Comparison of ENCODE assay signal across 14 cellular contexts in genomic region chr3:17175187-17175839, GRCh38.
DNase-seq lines count a peak whose midpoint lies in the region; ATAC-seq, FAIRE-seq and TF ChIP-seq lines count a peak whose summit lies in the region.
"Had no signal": no experiment of that assay in that cellular context is flagged by ENCODE, and none has a peak within 500 bp of the region (broad histone marks: within the 10 kb centered on the region; RNA-seq: fewer than 3 reads in every experiment).

No MANE protein-coding gene starts in this region.

- H3K9ac ChIP-seq in liver (ENCODE audit: low read depth in 1 of 2, low read length in 2 of 2): no peak overlapping the region

- DNase-seq in right lobe of liver: no peak
- DNase-seq in bronchial epithelial cell (ENCODE audit: low read depth): peak; percentile 22
- peak; percentile 87 for DNase-seq in iris pigment epithelial cell (ENCODE audit: low read depth)
- DNase-seq in germinal center (ENCODE audit: low spot score): no peak
- no peak for DNase-seq in NCI-H2029 treated with DMSO at 0.1 percent for 48 hours (lab: John Stamatoyannopoulos, UW)
- no peak for DNase-seq in islet precursor cell
- DNase-seq: activated effector memory CD4-positive, alpha-beta T cell treated with anti-CD3 and anti-CD28 coated beads, Interleukin-2, amount 50 U/mL, for 16 hours; cortex of kidney; DMS79; KBM-7; NCI-H2081 treated with DMSO at 0.1 percent for 48 hours had no signal

- H3K4me3 ChIP-seq in liver (ENCODE audit: low read depth in 1 of 3, low read length in 3 of 3): no peak overlapping the region
- no peak overlapping the region for H3K4me3 ChIP-seq in right lobe of liver
- no peak overlapping the region for H3K4me3 ChIP-seq in bronchial epithelial cell (ENCODE audit: low read depth, low read length)
- H3K4me3 ChIP-seq: A549 had no signal

- H3K9me3 ChIP-seq in liver (ENCODE audit: control insufficient read depth in 4 of 4, low read length in 3 of 4) (no peaks in the 10 kb centered on the region), right lobe of liver (no peaks in the 10 kb centered on the region)
- H3K9me3 ChIP-seq: A549 had no signal

- ATAC-seq in right lobe of liver (no peak), HG03039 (IDR thresholded peaks at IDR 0.05; ENCODE audit: unreplicated experiment) (no peak)
- ATAC-seq: A549 had no signal

- WGBS in liver: 90% methylated on average over 2 of the region's 2 CpGs
- 92% methylated on average over 2 of the region's 2 CpGs for WGBS in right lobe of liver (ENCODE audit: insufficient coverage, low coverage, low lambda C conversion rate, missing lambda C conversion rate)

- no peak for TF ChIP-seq RAD21 in liver (IDR thresholded peaks at IDR 0.05)

- TF ChIP-seq POLR2A in right lobe of liver (IDR thresholded peaks at IDR 0.05): no peak

- intact Hi-C loops in right lobe of liver (cut with DNase I): no loop called here

- H3K36me3 ChIP-seq in liver (ENCODE audit: control insufficient read depth in 4 of 4, insufficient read depth in 3 of 4, low read depth in 1 of 4, low read length in 3 of 4) (peaks cover 0 to 3% (median 0%) of the 10 kb centered on the region in 4 donors), right lobe of liver (no peaks in the 10 kb centered on the region), bronchial epithelial cell (ENCODE audit: control insufficient read depth, insufficient read depth, low read length) (no peaks in the 10 kb centered on the region)

- no peak overlapping the region for H3K27ac ChIP-seq in liver (ENCODE audit: low read depth in 1 of 2, low read length in 2 of 2)
- H3K27ac ChIP-seq in right lobe of liver: no peak overlapping the region
- H3K27ac ChIP-seq: A549 had no signal

- H3K4me1 ChIP-seq in liver (ENCODE audit: control insufficient read depth in 4 of 4, insufficient read depth in 4 of 4, low read length in 3 of 4) (no peaks in the 10 kb centered on the region), right lobe of liver (no peaks in the 10 kb centered on the region)

- TF ChIP-seq CTCF in liver (IDR thresholded peaks at IDR 0.05; ENCODE audit: low read depth, low read length, missing input control): no peak
- TF ChIP-seq CTCF in right lobe of liver (IDR thresholded peaks at IDR 0.05): no peak
- TF ChIP-seq CTCF in bronchial epithelial cell (IDR thresholded peaks at IDR 0.05; ENCODE audit: insufficient read depth, low read length, severe bottlenecking): no peak

- H3K27me3 ChIP-seq in liver (ENCODE audit: control insufficient read depth in 4 of 4, insufficient read depth in 4 of 4, low read length in 3 of 4) (no peaks in the 10 kb centered on the region), right lobe of liver (no peaks in the 10 kb centered on the region), bronchial epithelial cell (ENCODE audit: control insufficient read depth, insufficient read depth, low read length) (no peaks in the 10 kb centered on the region)

- FAIRE-seq in bronchial epithelial cell (lab: Jason Lieb, UNC): no peak
- FAIRE-seq: A549 had no signal

TF ChIP-seq in liver, 16 proteins besides CTCF, POLR2A, EP300 and RAD21:
- TF ChIP-seq JUND (IDR thresholded peaks at IDR 0.05) (peak; percentile 26 to 46), NR2F2 (IDR thresholded peaks at IDR 0.05) (peak; percentile 52), FOXA1 (IDR thresholded peaks at IDR 0.05) (no peak)
TF ChIP-seq in liver: peak in this region for 2.

Comparison
In these comparisons a context has a peak if more than half of its experiments do, and no peak if none do; other contexts are left out.
1. DNase-seq: peak in bronchial epithelial cell (single experiment) and iris pigment epithelial cell (single experiment); none in right lobe of liver (0 of 3), germinal center (single experiment), NCI-H2029 treated with DMSO at 0.1 percent for 48 hours (single experiment) and islet precursor cell (single experiment).